Comparison of ENCODE assay signal across 25 cellular contexts in the genomic region with DNA sequence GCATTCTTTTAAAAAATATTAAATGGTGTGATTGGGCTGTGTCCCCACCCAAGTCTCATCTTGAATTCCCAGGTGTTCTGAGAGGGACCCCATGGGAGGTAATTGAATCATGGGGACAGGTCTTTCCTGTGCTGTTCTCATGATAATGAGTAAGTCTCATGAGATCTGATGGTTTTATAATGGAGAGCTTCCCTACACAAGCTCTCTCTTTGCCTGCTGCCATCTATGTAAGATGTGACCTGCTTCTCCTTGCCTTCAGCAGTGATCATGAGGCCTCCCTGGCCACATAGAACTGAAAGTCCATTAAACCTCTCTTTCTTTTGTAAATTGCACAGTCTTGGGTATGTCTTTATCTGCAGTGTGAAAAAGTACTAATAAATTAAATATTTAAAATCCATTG.
"Had no signal": no experiment of that assay in that cellular context is flagged by ENCODE, and none has a peak within 500 bp of the region (broad histone marks: within the 10 kb centered on the region; RNA-seq: fewer than 3 reads in every experiment).

No MANE protein-coding gene starts in this region.

- H3K4me1 Mint-ChIP-seq: mesothelial cell of epicardium, nephron had no signal

- H3K27me3 ChIP-seq: dorsolateral prefrontal cortex, gastrocnemius medialis, left lung, pancreas, right lobe of liver, transverse colon, upper lobe of right lung, uterus had no signal

- H3K27me3 Mint-ChIP-seq: naive B cell; stimulated activated naive B cell treated with anti-CD40 and anti-IgM and Interleukin-4, amounts not matched to agents 10 μg/mL and 1 μg/mL and 100 μg/mL, for 72 hours; stimulated activated naive CD8-positive, alpha-beta T cell treated with anti-CD3 and anti-CD28 coated beads, Interleukin-15, Interleukin-2, amounts not matched to agents 100 ng/mL and 50 ng/mL, for 24 hours had no signal

- H3K36me3 ChIP-seq: gastrocnemius medialis, left lung, pancreas, right lobe of liver, transverse colon, upper lobe of right lung, uterus had no signal

- DNase-seq: dorsolateral prefrontal cortex; effector CD8-positive, alpha-beta T cell; endodermal cell; foreskin fibroblast; gastrocnemius medialis; head of caudate nucleus; left cardiac atrium; left lung; mesenchymal stem cell; mucosa of descending colon; naive B cell; occipital lobe; pancreas; right lobe of liver; small intestine; stimulated activated CD4-positive, alpha-beta T cell treated with anti-CD3 and anti-CD28 coated beads, Interleukin-15, amount 100 ng/mL, for 24 hours; stimulated activated CD4-positive, alpha-beta T cell treated with anti-CD3 and anti-CD28 coated beads, Interleukin-2, amount 100 ng/mL, for 48 hours; stimulated activated naive B cell treated with anti-CD40 and anti-IgM and Interleukin-4, amounts not matched to agents 10 μg/mL and 1 μg/mL and 100 μg/mL, for 72 hours; transverse colon; upper lobe of right lung; uterus had no signal

- H3K4me3 ChIP-seq: dorsolateral prefrontal cortex, gastrocnemius medialis, left lung, mucosa of descending colon, pancreas, right lobe of liver, transverse colon, upper lobe of right lung, uterus had no signal

- H3K9me3 Mint-ChIP-seq: endodermal cell; mesothelial cell of epicardium; naive B cell; nephron; stimulated activated naive B cell treated with anti-CD40 and anti-IgM and Interleukin-4, amounts not matched to agents 10 μg/mL and 1 μg/mL and 100 μg/mL, for 72 hours; stimulated activated naive CD8-positive, alpha-beta T cell treated with anti-CD3 and anti-CD28 coated beads, Interleukin-15, Interleukin-2, amounts not matched to agents 100 ng/mL and 50 ng/mL, for 24 hours had no signal

- H3K4me3 Mint-ChIP-seq: endodermal cell; mesothelial cell of epicardium; naive B cell; nephron; stimulated activated naive B cell treated with anti-CD40 and anti-IgM and Interleukin-4, amounts not matched to agents 10 μg/mL and 1 μg/mL and 100 μg/mL, for 72 hours; stimulated activated naive CD8-positive, alpha-beta T cell treated with anti-CD3 and anti-CD28 coated beads, Interleukin-15, Interleukin-2, amounts not matched to agents 100 ng/mL and 50 ng/mL, for 24 hours had no signal

- H3K27ac Mint-ChIP-seq: endodermal cell; mesothelial cell of epicardium; nephron; stimulated activated naive B cell treated with anti-CD40 and anti-IgM and Interleukin-4, amounts not matched to agents 10 μg/mL and 1 μg/mL and 100 μg/mL, for 72 hours; stimulated activated naive CD8-positive, alpha-beta T cell treated with anti-CD3 and anti-CD28 coated beads, Interleukin-15, Interleukin-2, amounts not matched to agents 100 ng/mL and 50 ng/mL, for 24 hours had no signal

- ATAC-seq: esophagus mucosa; gastrocnemius medialis; left cardiac atrium; left lung; mucosa of descending colon; pancreas; right lobe of liver; stimulated activated naive B cell treated with anti-CD40 and anti-IgM and Interleukin-4, amounts not matched to agents 10 μg/mL and 1 μg/mL and 100 μg/mL, for 72 hours; upper lobe of right lung had no signal
